Comparison of ENCODE assay signal across 1 cellular context in the genomic region with DNA sequence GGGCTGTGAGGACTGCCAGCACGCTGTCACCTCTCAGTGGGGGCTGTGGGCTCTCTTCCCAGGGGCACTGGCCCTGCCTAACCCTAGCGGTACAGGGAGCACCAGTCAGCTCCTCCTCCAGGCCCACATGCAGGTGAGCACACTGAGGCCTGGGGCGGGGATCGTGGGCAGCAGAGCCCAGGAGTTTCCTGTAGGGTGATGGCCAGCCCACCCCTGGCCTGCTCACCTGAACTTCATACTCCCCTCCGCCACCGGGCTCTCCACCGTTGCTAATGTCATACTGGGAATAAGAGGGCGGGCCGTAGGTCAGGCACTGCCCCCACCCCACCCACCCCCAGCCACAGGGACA.
TF ChIP-seq lines count a peak whose summit lies in the region.

No MANE protein-coding gene starts in this region.

TF ChIP-seq in IMR-90, 13 proteins besides CTCF, POLR2A, EP300 and RAD21 (continued from another document):
- TF ChIP-seq NFE2L2 (IDR thresholded peaks at IDR 0.05; ENCODE audit: low read depth, low read length) (no peak), MAFK (IDR thresholded peaks at IDR 0.05; ENCODE audit: low read depth, low read length) (no peak), RFX5 (IDR thresholded peaks at IDR 0.05; ENCODE audit: low read depth, low read length) (no peak), FOS (IDR thresholded peaks at IDR 0.05; ENCODE audit: low read depth, low read length) (no peak), MAZ (IDR thresholded peaks at IDR 0.05; ENCODE audit: borderline replicate concordance, low read depth, low read length) (no peak), CEBPB (IDR thresholded peaks at IDR 0.05; ENCODE audit: low read depth, low read length) (no peak), SMC3 (IDR thresholded peaks at IDR 0.05; ENCODE audit: low read depth, low read length) (no peak), CHD1 (IDR thresholded peaks at IDR 0.05; ENCODE audit: low read depth, low read length) (no peak), RCOR1 (IDR thresholded peaks at IDR 0.05; ENCODE audit: insufficient replicate concordance, low read length) (no peak)
- TF ChIP-seq, protein P1, sequence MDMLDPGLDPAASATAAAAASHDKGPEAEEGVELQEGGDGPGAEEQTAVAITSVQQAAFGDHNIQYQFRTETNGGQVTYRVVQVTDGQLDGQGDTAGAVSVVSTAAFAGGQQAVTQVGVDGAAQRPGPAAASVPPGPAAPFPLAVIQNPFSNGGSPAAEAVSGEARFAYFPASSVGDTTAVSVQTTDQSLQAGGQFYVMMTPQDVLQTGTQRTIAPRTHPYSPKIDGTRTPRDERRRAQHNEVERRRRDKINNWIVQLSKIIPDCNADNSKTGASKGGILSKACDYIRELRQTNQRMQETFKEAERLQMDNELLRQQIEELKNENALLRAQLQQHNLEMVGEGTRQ (IDR thresholded peaks at IDR 0.05; ENCODE audit: low read depth, low read length), result no peak
- TF ChIP-seq, protein P2, sequence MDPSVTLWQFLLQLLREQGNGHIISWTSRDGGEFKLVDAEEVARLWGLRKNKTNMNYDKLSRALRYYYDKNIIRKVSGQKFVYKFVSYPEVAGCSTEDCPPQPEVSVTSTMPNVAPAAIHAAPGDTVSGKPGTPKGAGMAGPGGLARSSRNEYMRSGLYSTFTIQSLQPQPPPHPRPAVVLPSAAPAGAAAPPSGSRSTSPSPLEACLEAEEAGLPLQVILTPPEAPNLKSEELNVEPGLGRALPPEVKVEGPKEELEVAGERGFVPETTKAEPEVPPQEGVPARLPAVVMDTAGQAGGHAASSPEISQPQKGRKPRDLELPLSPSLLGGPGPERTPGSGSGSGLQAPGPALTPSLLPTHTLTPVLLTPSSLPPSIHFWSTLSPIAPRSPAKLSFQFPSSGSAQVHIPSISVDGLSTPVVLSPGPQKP (IDR thresholded peaks at IDR 0.05; ENCODE audit: borderline replicate concordance, low read depth, low read length), result no peak
TF ChIP-seq in IMR-90: peak in this region for 0.
